ENCODE assay signal across 9 cellular contexts in the genomic region with DNA sequence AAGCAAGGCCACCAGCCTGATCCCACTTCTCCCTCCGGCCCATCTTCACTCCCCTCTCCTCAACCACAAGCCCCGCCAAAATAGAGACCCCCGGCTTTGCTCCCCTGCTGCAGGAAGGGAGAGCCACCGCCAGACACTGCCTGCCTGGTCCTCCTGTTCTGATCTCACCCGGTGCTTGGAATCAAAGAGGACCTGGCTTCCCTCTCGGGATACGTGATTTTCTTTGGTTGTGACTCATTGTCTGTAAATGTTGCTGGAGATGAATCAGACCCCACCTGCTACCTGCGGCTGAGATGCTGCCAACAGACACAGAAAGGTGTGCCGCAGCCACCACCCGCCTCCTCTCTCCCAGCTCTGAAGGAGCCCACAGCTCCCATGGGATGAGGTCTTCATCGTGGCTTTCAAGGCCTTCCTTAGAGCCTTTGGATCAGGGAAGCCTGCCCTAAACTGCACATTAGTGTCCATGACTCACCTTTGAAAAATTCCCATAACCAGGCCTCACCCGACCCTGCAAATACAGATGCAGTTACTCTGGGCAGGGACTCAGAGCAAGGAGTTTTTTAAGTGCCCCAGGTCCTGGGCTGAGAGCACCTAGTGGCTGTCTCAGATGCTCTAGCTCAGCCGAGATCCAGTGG.
DNase-seq lines count a peak whose midpoint lies in the region; TF ChIP-seq lines count a peak whose summit lies in the region.
"Had no signal": no experiment of that assay in that cellular context is flagged by ENCODE, and none has a peak within 500 bp of the region (broad histone marks: within the 10 kb centered on the region; RNA-seq: fewer than 3 reads in every experiment).

No MANE protein-coding gene starts in this region.

- H3K27ac Mint-ChIP-seq in mesothelial cell of epicardium = peak overlapping the region; percentile 78

- no peaks in the 10 kb centered on the region for H3K27me3 ChIP-seq in breast epithelium
- no peaks in the 10 kb centered on the region for H3K27me3 ChIP-seq in WERI-Rb-1 (ENCODE audit: insufficient read depth, low read depth, severe bottlenecking)

- TF ChIP-seq CTCF in AG04449 (IDR thresholded peaks at IDR 0.05; ENCODE audit: insufficient read depth, low read length, missing control alignments) = peak; percentile 25
- TF ChIP-seq CTCF in breast epithelium (IDR thresholded peaks at IDR 0.05) = peak in 2 of 3 donors; percentile 8
- TF ChIP-seq CTCF in mesothelial cell of epicardium (IDR thresholded peaks at IDR 0.05; ENCODE audit: unreplicated experiment) = no peak
- no peak for TF ChIP-seq CTCF in WERI-Rb-1 (IDR thresholded peaks at IDR 0.05; ENCODE audit: low read depth, low read length)

- no peaks in the 10 kb centered on the region for H3K36me3 Mint-ChIP-seq in mesothelial cell of epicardium

- H3K4me1 Mint-ChIP-seq in mesothelial cell of epicardium = peaks cover 26% of the 10 kb centered on the region

- no peaks in the 10 kb centered on the region for H3K27me3 Mint-ChIP-seq in mesothelial cell of epicardium (ENCODE audit: low read depth)

- DNase-seq in AG04449 (ENCODE audit: low read depth, low spot score) (peak; percentile 51), HT-29 (ENCODE audit: low spot score) (peak; percentile 85), breast epithelium (ENCODE audit: low spot score in 2 of 2) (peak; percentile 61 to 87), mesothelial cell of epicardium (ENCODE audit: low spot score in 2 of 2, unreplicated experiment in 2 of 2) (no peak), SHP77 (lab: John Stamatoyannopoulos, UW) (no peak), WERI-Rb-1 (no peak)
- no peak for DNase-seq in activated T-cell treated with anti-CD3 and anti-CD28 coated beads, Interleukin-2, amount 50 U/mL, for 1 hour
- DNase-seq in activated effector memory CD4-positive, alpha-beta T cell treated with anti-CD3 and anti-CD28 coated beads, Interleukin-2, amount 50 U/mL, for 16 hours = no peak
- DNase-seq: activated CD4-positive, alpha-beta T cell treated with anti-CD3 and anti-CD28 coated beads for 48 hours had no signal

- no peak for TF ChIP-seq POLR2A in breast epithelium (IDR thresholded peaks at IDR 0.05)

- H3K4me1 ChIP-seq in breast epithelium = no peaks in the 10 kb centered on the region

- no peaks in the 10 kb centered on the region for H3K9me3 Mint-ChIP-seq in mesothelial cell of epicardium

- POLR2A ChIA-PET in AG04449 (lab: Yijun Ruan, JAX) = interaction anchor here (0.6 kb wide), 1 partner anchor 285 kb away, joined by 3 read pairs; no protein-coding TSS in a partner anchor

- H3K4me3 ChIP-seq in AG04449 (ENCODE audit: low read depth, low read length) = no peak overlapping the region
- no peak overlapping the region for H3K4me3 ChIP-seq in breast epithelium
- H3K4me3 ChIP-seq in WERI-Rb-1 (ENCODE audit: low read depth, low read length) = no peak overlapping the region

- intact Hi-C loops in breast epithelium (cut with DNase I; ENCODE audit: low total_unique reads) = loop anchor here (5.0 kb wide), 1 partner anchor 277 kb away; no protein-coding TSS in a partner anchor

- CTCF ChIA-PET in AG04449 (lab: Yijun Ruan, JAX) = interaction anchor here (1.0 to 29.8 kb wide), 9 partner anchors 9 to 464 kb away, joined by 3 to 1272 read pairs (median 3); no protein-coding TSS in a partner anchor

- no peaks in the 10 kb centered on the region for H3K9me3 ChIP-seq in breast epithelium
- H3K9me3 ChIP-seq in WERI-Rb-1 (ENCODE audit: severe bottlenecking) = no peaks in the 10 kb centered on the region

- H3K36me3 ChIP-seq in breast epithelium (no peaks in the 10 kb centered on the region), WERI-Rb-1 (no peaks in the 10 kb centered on the region)

- H3K27ac ChIP-seq in breast epithelium (peak overlapping the region; percentile 76 to 78), WERI-Rb-1 (no peak overlapping the region)

- no peak overlapping the region for H3K4me3 Mint-ChIP-seq in mesothelial cell of epicardium

Comparison
In these comparisons a context has a peak if more than half of its experiments do, and no peak if none do; other contexts are left out.
1. DNase-seq: peak in AG04449 (single experiment), HT-29 (single experiment) and breast epithelium (2 of 2); none in mesothelial cell of epicardium (0 of 2), activated T-cell treated with anti-CD3 and anti-CD28 coated beads, Interleukin-2, amount 50 U/mL, for 1 hour (single experiment), activated effector memory CD4-positive, alpha-beta T cell treated with anti-CD3 and anti-CD28 coated beads, Interleukin-2, amount 50 U/mL, for 16 hours (single experiment), SHP77 (0 of 2) and WERI-Rb-1 (single experiment).
2. CTCF ChIP-seq: peak in AG04449 (single experiment) and breast epithelium (2 of 3); none in mesothelial cell of epicardium (single experiment) and WERI-Rb-1 (single experiment).